Comparison of ENCODE assay signal across 9 cellular contexts in the genomic region with DNA sequence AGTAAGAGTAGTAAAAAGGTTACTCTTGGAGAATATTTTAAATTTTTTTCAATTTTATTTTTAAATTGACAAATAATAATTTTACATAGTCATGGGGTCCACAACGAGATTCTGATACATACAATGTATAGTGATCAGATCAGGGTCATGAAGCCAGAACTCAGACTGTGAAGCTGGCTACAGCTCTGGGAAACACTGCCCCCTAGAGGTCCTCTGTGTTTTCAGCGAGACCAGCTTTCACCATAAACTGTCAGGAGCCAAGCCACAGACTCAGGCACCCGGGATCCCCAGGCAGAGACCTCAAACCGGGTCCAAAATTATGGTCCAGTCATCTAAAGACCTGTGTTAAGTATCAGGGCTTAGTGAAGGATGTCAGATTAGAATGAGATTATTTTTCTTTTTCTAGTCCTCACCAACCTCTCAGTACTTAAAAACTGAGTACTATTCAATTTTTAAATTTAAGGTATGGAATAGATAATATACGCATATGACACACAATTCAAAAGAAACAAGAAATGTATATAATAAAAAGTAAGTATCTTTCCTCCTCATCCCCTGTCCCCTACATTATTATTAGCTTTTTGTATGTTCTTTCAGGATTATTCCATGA.
DNase-seq lines count a peak whose midpoint lies in the region; ATAC-seq, FAIRE-seq and TF ChIP-seq lines count a peak whose summit lies in the region.
"Had no signal": no experiment of that assay in that cellular context is flagged by ENCODE, and none has a peak within 500 bp of the region (broad histone marks: within the 10 kb centered on the region; RNA-seq: fewer than 3 reads in every experiment).

No MANE protein-coding gene starts in this region.

- 20% methylated on average over 5 of the region's 5 CpGs for WGBS in GM12878 (ENCODE audit: insufficient coverage, insufficient replicate concordance, low lambda C conversion rate, missing lambda C conversion rate)
- 9% methylated on average over 5 of the region's 5 CpGs for WGBS in right lobe of liver (ENCODE audit: insufficient coverage, low coverage, low lambda C conversion rate, missing lambda C conversion rate)
- WGBS in tibial nerve, 2 donors = 36 to 37% methylated on average over 5 of the region's 5 CpGs

- TF ChIP-seq EP300 in GM12878 (IDR thresholded peaks at IDR 0.05; ENCODE audit: borderline replicate concordance in 1 of 2, control insufficient read depth in 1 of 2, low read depth in 2 of 2, low read length in 2 of 2) = no peak
- no peak for TF ChIP-seq EP300 in tibial nerve (IDR thresholded peaks at IDR 0.05)

- no TSS peak for BruUV-seq in GM12878 (replicated peaks; lab: Mats Ljungman, UMichigan)

- POLR2A ChIA-PET in GM12878 (lab: Charles Lee) = no interaction called here

- H3K9ac ChIP-seq in GM12878 (ENCODE audit: control insufficient read depth, insufficient read depth, low read length) = no peak overlapping the region

- H3K79me2 ChIP-seq in GM12878 (ENCODE audit: control insufficient read depth, insufficient read depth, low read length) = no peaks in the 10 kb centered on the region

- peak; percentile 72 for TF ChIP-seq CTCF in D721Med (IDR thresholded peaks at IDR 0.05; ENCODE audit: insufficient read depth, missing control alignments)
- peak; percentile 55 to 72 (median 68) for TF ChIP-seq CTCF in GM12878 (IDR thresholded peaks at IDR 0.05 in 2 of 3, conservative IDR thresholded peaks at IDR 0.05 in 1 of 3; ENCODE audit: control insufficient read depth in 2 of 3, extremely low read depth in 1 of 3, insufficient read depth in 1 of 3, low read depth in 3 of 3, low read length in 3 of 3)
- TF ChIP-seq CTCF in right lobe of liver (IDR thresholded peaks at IDR 0.05) = peak; percentile 63 to 86 (median 84)
- TF ChIP-seq CTCF in tibial nerve (IDR thresholded peaks at IDR 0.05) = peak in 4 of 5 experiments; percentile 22 to 65 (median 42)

- H3K4me2 ChIP-seq in GM12878 (ENCODE audit: control insufficient read depth, insufficient read depth) = no peak overlapping the region

- H3K27ac ChIP-seq in GM12878 (ENCODE audit: control insufficient read depth, insufficient read depth) (no peak overlapping the region), right lobe of liver (no peak overlapping the region), tibial nerve (no peak overlapping the region)

- no peaks in the 10 kb centered on the region for H4K20me1 ChIP-seq in GM12878 (ENCODE audit: control insufficient read depth, insufficient read depth)

- peak; percentile 59 for TF ChIP-seq RAD21 in GM12878 (IDR thresholded peaks at IDR 0.05; ENCODE audit: insufficient read depth, low read depth, low read length)

- ATAC-seq in GM19043 (IDR thresholded peaks at IDR 0.05; ENCODE audit: low read depth, unreplicated experiment) (peak; percentile 63), HG03439 (IDR thresholded peaks at IDR 0.05; ENCODE audit: unreplicated experiment) (peak; percentile 88), GM12878 (peak; percentile 94), right lobe of liver (peak; percentile 94 to 97 (median 96)), esophagus mucosa (no peak)

- RAD21 ChIA-PET in GM12878 (lab: Charles Lee; ENCODE audit: unreplicated experiment) = interaction anchor here (0.6 to 1.4 kb wide), 2 partner anchors 29 to 698 kb away, joined by 3 to 4 read pairs; no protein-coding TSS in a partner anchor

- H3K36me3 ChIP-seq in GM12878 (ENCODE audit: control insufficient read depth in 2 of 2, insufficient read depth in 2 of 2, low read length in 1 of 2) (no peaks in the 10 kb centered on the region), right lobe of liver (no peaks in the 10 kb centered on the region), tibial nerve (no peaks in the 10 kb centered on the region)

- TF ChIP-seq POLR2A in GM12878 (IDR thresholded peaks at IDR 0.05; ENCODE audit: low read depth, low read length) = no peak
- no peak for TF ChIP-seq POLR2A in right lobe of liver (IDR thresholded peaks at IDR 0.05)
- no peak for TF ChIP-seq POLR2A in tibial nerve (IDR thresholded peaks at IDR 0.05)

- H3K4me1 ChIP-seq in GM12878 (ENCODE audit: control insufficient read depth, insufficient read depth, low read length) (no peaks in the 10 kb centered on the region), right lobe of liver (no peaks in the 10 kb centered on the region), tibial nerve (no peaks in the 10 kb centered on the region)

- H3K9me3 ChIP-seq in GM12878 (replicated peaks; ENCODE audit: control insufficient read depth, insufficient read depth, low read length) (no peaks in the 10 kb centered on the region), right lobe of liver (no peaks in the 10 kb centered on the region), tibial nerve (no peaks in the 10 kb centered on the region)

- CTCF ChIA-PET in GM12878 (lab: Yijun Ruan, JAX) = interaction anchor here (0.5 to 1.7 kb wide), 14 partner anchors 9 to 1668 kb away, joined by 3 to 11 read pairs (median 4); no protein-coding TSS in a partner anchor

- FAIRE-seq in D721Med (lab: Jason Lieb, UNC) (no peak), GM12878 (lab: Jason Lieb, UNC) (no peak)

- in situ Hi-C loops in GM12878 (cut with MboI) = no loop called here

- H2AFZ ChIP-seq in GM12878 (ENCODE audit: control insufficient read depth, low read depth, low read length) = no peak overlapping the region

- SMC1A ChIA-PET in GM12878 (lab: Charles Lee; ENCODE audit: uncharacterized antibody, unreplicated experiment) = interaction anchor here (0.7 to 1.0 kb wide), 2 partner anchors 685 to 696 kb away, joined by 3 read pairs; no protein-coding TSS in a partner anchor

- no peak overlapping the region for H3K4me3 ChIP-seq in GM12878
- H3K4me3 ChIP-seq in right lobe of liver = no peak overlapping the region
- H3K4me3 ChIP-seq in tibial nerve = no peak overlapping the region

- DNase-seq in D721Med (ENCODE audit: insufficient read length, low spot score) (no peak), NCI-H82 treated with DMSO at 0.1 percent for 48 hours (lab: John Stamatoyannopoulos, UW; ENCODE audit: unreplicated experiment) (peak; percentile 11), GM12878 (ENCODE audit: low read depth, low spot score) (no peak), right lobe of liver (peak; percentile 45 to 72 (median 52)), tibial nerve (ENCODE audit: low spot score in 2 of 2) (peak in 1 of 2 donors; percentile 24)
- DNase-seq: activated B cell treated with CpG ODN at 0.5 μM for 24 hours had no signal

- intact Hi-C loops in GM12878 (cut with micrococcal nuclease; ENCODE audit: unreplicated experiment) (loop anchor here (1.0 to 10.0 kb wide), 2 partner anchors 697 to 1024 kb away; no protein-coding TSS in a partner anchor), right lobe of liver (cut with DNase I) (no loop called here)

- H3K27me3 ChIP-seq in GM12878 (replicated peaks in 1 of 2; ENCODE audit: control insufficient read depth in 2 of 2, insufficient read depth in 2 of 2, low read length in 1 of 2) (no peaks in the 10 kb centered on the region), right lobe of liver (no peaks in the 10 kb centered on the region), tibial nerve (no peaks in the 10 kb centered on the region)

TF ChIP-seq in GM12878, 131 proteins besides CTCF, POLR2A, EP300 and RAD21:
- TF ChIP-seq SMC3 (IDR thresholded peaks at IDR 0.05; ENCODE audit: borderline replicate concordance, low read length) (peak; percentile 47; the same call in 1 of the 2 replicates), IKZF2 (IDR thresholded peaks at IDR 0.05) (no peak), ZZZ3 (IDR thresholded peaks at IDR 0.05; ENCODE audit: control insufficient read depth, insufficient read length, low read depth) (no peak), ZNF217 (IDR thresholded peaks at IDR 0.05) (no peak)
TF ChIP-seq in GM12878: peak in this region for 1.

Comparison
In these comparisons a context has a peak if more than half of its experiments do, and no peak if none do; other contexts are left out.
1. DNase-seq: peak in NCI-H82 treated with DMSO at 0.1 percent for 48 hours (single experiment) and right lobe of liver (3 of 3); none in D721Med (single experiment) and GM12878 (single experiment).
2. Peak in every context shown above with its lines, with median percentiles within 50 percentile points of each other: CTCF ChIP-seq.